Comparison of ENCODE assay signal across 7 cellular contexts in the genomic region with DNA sequence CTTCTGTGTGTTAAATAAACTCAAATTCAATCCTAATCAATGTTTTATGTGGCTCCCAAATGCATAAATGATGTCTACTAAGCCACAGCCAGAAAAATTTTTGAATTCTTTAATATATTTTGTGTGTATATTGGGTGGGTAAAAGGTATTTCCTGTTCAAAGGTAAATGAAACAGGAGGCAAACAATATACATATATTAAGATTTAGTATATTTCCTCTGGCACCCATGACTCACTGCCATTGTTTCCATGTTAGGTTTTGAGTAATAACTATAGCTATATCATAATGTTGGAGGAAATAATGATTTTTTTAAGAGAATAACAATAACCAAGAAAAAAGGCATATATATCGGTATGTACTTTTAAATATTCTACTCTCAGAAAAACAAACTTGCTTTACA.
"Had no signal": no experiment of that assay in that cellular context is flagged by ENCODE, and none has a peak within 500 bp of the region (broad histone marks: within the 10 kb centered on the region; RNA-seq: fewer than 3 reads in every experiment).

No MANE protein-coding gene starts in this region.

- H3K27me3 Mint-ChIP-seq: IgD-negative memory B cell had no signal

- H3K4me1 Mint-ChIP-seq: IgD-negative memory B cell had no signal

- H3K27ac ChIP-seq: HL-60 had no signal

- DNase-seq: IMR-90, KBM-7 had no signal

- FAIRE-seq: HepG2, HTR-8/SVneo, K562 had no signal

- H3K27ac Mint-ChIP-seq: IgD-negative memory B cell had no signal

- ATAC-seq: HepG2, K562 had no signal

- H3K36me3 Mint-ChIP-seq: IgD-negative memory B cell had no signal

- H3K4me3 ChIP-seq: K562 had no signal

- H3K4me3 Mint-ChIP-seq: IgD-negative memory B cell had no signal
